Comparison of ENCODE assay signal across 16 cellular contexts in the genomic region with DNA sequence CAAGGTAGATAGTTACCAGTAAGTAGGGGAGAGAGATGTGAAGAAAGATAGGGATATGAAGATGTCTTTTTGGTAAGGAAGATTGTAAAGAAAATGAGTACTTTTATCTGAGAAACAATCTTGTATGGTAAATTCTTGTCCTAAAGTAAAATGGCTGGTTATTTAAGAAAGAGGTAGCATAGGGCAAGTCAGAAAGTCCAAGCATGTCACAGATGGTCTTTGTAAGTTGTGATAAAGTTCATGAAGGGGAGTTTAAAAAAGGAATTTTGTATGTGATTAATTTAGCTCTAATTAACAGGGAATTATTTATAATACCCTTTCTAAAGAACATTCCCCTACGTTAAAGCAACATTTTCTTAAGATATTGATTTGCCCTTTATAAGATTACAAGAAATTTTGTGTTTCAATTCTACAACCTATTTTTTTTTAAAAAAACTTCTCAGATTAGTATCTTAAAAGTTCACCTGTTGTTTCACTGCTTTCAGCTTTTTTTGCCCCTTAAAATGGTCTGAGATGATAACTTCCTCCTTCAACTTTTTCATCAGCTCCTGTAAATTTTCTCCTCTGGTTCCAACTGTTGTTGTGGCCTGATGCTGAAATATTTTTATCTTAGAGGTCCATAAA. TPM values are rescaled to one million over a fixed set of nuclear protein-coding genes. Genes with fewer than 3 reads are reported as not detected.
A peak's percentile ranks its signal among the peaks of the same experiment; 100 is the strongest.
DNase-seq lines count a peak whose midpoint lies in the region; ATAC-seq and TF ChIP-seq lines count a peak whose summit lies in the region.
"Had no signal": no experiment of that assay in that cellular context is flagged by ENCODE, and none has a peak within 500 bp of the region (broad histone marks: within the 10 kb centered on the region; RNA-seq: fewer than 3 reads in every experiment).

No MANE protein-coding gene starts in this region.

- no peak overlapping the region for H3K4me3 ChIP-seq in HEK293 (ENCODE audit: low read depth, low read length)

- POLR2A ChIA-PET in HEK293 (lab: Yijun Ruan, JAX) = no interaction called here
- POLR2A ChIA-PET in RWPE1 (lab: Yijun Ruan, JAX; ENCODE audit: low non-redundant PET) = no interaction called here

- TF ChIP-seq CTCF in HEK293 (tag by site-specific recombination; IDR thresholded peaks at IDR 0.05) (no peak), RWPE1 (conservative IDR thresholded peaks at IDR 0.05; ENCODE audit: low read depth) (no peak)

- in situ Hi-C loops in Caki2 (cut with HindIII; ENCODE audit: low pct_unique_long_range_greater_than_20kb, low sequenced_read_pairs) = no loop called here

- no peaks in the 10 kb centered on the region; the same call in 1 of the 2 replicates for H3K9me3 ChIP-seq in HEK293 (ENCODE audit: control insufficient read depth, insufficient read depth, low read depth, low read length)

- H3K36me3 ChIP-seq in HEK293 (ENCODE audit: control insufficient read depth in 2 of 2, insufficient read depth in 1 of 2, low read length in 2 of 2) = no peaks in the 10 kb centered on the region

- no peak for ATAC-seq in GM21717 (IDR thresholded peaks at IDR 0.05; ENCODE audit: unreplicated experiment)
- ATAC-seq: CD8-positive, alpha-beta T cell; Right ventricle myocardium inferior; SK-N-SH treated with all-trans-retinoic acid at 6 μM for 48 hours had no signal

- H3K27ac ChIP-seq in HEK293 (ENCODE audit: extremely low read depth, low read depth, low read length) = no peak overlapping the region
- no peak overlapping the region for H3K27ac ChIP-seq in RWPE1

- DNase-seq in Caki2 (ENCODE audit: low read depth) = peak; percentile 20
- peak; percentile 8 for DNase-seq in RPMI7951 (ENCODE audit: low read depth)
- peak; percentile 2 for DNase-seq in iPS DF 19.7 (ENCODE audit: low read depth, low spot score)
- no peak for DNase-seq in T-helper 9 cell
- DNase-seq in RWPE1 (ENCODE audit: low spot score) = no peak
- no peak for DNase-seq in amygdala (lab: John Stamatoyannopoulos, UW)
- DNase-seq: CD8-positive, alpha-beta T cell; DMS153; MV-4-11; NCI-H1436; NCI-H2029 treated with DMSO at 0.1 percent for 48 hours; NCI-H524 had no signal

- CTCF ChIA-PET in HEK293 (lab: Yijun Ruan, JAX) (interaction anchor here (0.8 kb wide), 1 partner anchor 543 kb away, joined by 4 read pairs; no protein-coding TSS in a partner anchor), RWPE1 (lab: Yijun Ruan, JAX) (no interaction called here)

- no peaks in the 10 kb centered on the region for H3K4me1 ChIP-seq in HEK293 (ENCODE audit: control insufficient read depth, insufficient read depth, low read length)

TF ChIP-seq in HEK293, 187 proteins besides CTCF, POLR2A, EP300 and RAD21 (continues in another document):
- TF ChIP-seq TRIM28 (IDR thresholded peaks at IDR 0.05; ENCODE audit: borderline replicate concordance, low read length) = peak; percentile 99
- no peak for TF ChIP-seq ZNF677 (tag by site-specific recombination; IDR thresholded peaks at IDR 0.05)
- TF ChIP-seq, protein P1, sequence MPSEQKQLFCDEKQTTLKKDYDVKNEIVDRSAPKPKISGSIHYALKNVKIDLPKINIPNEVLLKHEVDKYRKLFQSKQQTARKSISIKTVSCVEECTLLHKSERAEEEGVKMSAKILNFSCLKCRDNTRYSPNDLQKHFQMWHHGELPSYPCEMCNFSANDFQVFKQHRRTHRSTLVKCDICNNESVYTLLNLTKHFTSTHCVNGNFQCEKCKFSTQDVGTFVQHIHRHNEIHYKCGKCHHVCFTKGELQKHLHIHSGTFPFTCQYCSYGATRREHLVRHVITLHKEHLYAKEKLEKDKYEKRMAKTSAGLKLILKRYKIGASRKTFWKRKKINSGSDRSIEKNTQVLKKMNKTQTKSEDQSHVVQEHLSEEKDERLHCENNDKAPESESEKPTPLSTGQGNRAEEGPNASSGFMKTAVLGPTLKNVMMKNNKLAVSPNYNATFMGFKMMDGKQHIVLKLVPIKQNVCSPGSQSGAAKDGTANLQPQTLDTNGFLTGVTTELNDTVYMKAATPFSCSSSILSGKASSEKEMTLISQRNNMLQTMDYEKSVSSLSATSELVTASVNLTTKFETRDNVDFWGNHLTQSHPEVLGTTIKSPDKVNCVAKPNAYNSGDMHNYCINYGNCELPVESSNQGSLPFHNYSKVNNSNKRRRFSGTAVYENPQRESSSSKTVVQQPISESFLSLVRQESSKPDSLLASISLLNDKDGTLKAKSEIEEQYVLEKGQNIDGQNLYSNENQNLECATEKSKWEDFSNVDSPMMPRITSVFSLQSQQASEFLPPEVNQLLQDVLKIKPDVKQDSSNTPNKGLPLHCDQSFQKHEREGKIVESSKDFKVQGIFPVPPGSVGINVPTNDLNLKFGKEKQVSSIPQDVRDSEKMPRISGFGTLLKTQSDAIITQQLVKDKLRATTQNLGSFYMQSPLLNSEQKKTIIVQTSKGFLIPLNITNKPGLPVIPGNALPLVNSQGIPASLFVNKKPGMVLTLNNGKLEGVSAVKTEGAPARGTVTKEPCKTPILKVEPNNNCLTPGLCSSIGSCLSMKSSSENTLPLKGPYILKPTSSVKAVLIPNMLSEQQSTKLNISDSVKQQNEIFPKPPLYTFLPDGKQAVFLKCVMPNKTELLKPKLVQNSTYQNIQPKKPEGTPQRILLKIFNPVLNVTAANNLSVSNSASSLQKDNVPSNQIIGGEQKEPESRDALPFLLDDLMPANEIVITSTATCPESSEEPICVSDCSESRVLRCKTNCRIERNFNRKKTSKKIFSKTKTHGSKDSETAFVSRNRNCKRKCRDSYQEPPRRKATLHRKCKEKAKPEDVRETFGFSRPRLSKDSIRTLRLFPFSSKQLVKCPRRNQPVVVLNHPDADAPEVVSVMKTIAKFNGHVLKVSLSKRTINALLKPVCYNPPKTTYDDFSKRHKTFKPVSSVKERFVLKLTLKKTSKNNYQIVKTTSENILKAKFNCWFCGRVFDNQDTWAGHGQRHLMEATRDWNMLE (tag by site-specific recombination; conservative IDR thresholded peaks at IDR 0.05; ENCODE audit: low read depth) = 0 out of 2 replicates have a peak, but pooled peaks have one; percentile 27
- TF ChIP-seq ZNF76 (tag by site-specific recombination; IDR thresholded peaks at IDR 0.05; ENCODE audit: borderline replicate concordance, low read depth) = no peak
- TF ChIP-seq ZNF549 (tag by site-specific recombination; IDR thresholded peaks at IDR 0.05) = peak; percentile 82
- peak; percentile 40; the same call in 1 of the 2 replicates for TF ChIP-seq ZNF610 (tag by site-specific recombination; IDR thresholded peaks at IDR 0.05; ENCODE audit: borderline replicate concordance)
- peak; percentile 99 for TF ChIP-seq SETDB1 (IDR thresholded peaks at IDR 0.05; ENCODE audit: insufficient read length, low read length)
- no peak for TF ChIP-seq ZNF571 (tag by site-specific recombination; IDR thresholded peaks at IDR 0.05)
- TF ChIP-seq ZNF555 (tag by site-specific recombination; conservative IDR thresholded peaks at IDR 0.05) = no peak
- TF ChIP-seq ZNF624 (tag by site-specific recombination; IDR thresholded peaks at IDR 0.05) = no peak
- TF ChIP-seq ZNF626 (tag by site-specific recombination; IDR thresholded peaks at IDR 0.05) = peak; percentile 91; the same call in 1 of the 2 replicates
- TF ChIP-seq ZNF529 (tag by site-specific recombination; IDR thresholded peaks at IDR 0.05; ENCODE audit: insufficient replicate concordance) = peak; percentile 17
- 0 out of 2 replicates have a peak, but pooled peaks have one; percentile 30 for TF ChIP-seq MZF1 (tag by site-specific recombination; IDR thresholded peaks at IDR 0.05; ENCODE audit: borderline replicate concordance)
- TF ChIP-seq, protein P2, sequence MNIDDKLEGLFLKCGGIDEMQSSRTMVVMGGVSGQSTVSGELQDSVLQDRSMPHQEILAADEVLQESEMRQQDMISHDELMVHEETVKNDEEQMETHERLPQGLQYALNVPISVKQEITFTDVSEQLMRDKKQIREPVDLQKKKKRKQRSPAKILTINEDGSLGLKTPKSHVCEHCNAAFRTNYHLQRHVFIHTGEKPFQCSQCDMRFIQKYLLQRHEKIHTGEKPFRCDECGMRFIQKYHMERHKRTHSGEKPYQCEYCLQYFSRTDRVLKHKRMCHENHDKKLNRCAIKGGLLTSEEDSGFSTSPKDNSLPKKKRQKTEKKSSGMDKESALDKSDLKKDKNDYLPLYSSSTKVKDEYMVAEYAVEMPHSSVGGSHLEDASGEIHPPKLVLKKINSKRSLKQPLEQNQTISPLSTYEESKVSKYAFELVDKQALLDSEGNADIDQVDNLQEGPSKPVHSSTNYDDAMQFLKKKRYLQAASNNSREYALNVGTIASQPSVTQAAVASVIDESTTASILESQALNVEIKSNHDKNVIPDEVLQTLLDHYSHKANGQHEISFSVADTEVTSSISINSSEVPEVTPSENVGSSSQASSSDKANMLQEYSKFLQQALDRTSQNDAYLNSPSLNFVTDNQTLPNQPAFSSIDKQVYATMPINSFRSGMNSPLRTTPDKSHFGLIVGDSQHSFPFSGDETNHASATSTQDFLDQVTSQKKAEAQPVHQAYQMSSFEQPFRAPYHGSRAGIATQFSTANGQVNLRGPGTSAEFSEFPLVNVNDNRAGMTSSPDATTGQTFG (tag by site-specific recombination; IDR thresholded peaks at IDR 0.05; ENCODE audit: borderline replicate concordance) = no peak
- peak; percentile 33 for TF ChIP-seq ZNF510 (tag by site-specific recombination; IDR thresholded peaks at IDR 0.05; ENCODE audit: insufficient replicate concordance)
- TF ChIP-seq, protein P3, sequence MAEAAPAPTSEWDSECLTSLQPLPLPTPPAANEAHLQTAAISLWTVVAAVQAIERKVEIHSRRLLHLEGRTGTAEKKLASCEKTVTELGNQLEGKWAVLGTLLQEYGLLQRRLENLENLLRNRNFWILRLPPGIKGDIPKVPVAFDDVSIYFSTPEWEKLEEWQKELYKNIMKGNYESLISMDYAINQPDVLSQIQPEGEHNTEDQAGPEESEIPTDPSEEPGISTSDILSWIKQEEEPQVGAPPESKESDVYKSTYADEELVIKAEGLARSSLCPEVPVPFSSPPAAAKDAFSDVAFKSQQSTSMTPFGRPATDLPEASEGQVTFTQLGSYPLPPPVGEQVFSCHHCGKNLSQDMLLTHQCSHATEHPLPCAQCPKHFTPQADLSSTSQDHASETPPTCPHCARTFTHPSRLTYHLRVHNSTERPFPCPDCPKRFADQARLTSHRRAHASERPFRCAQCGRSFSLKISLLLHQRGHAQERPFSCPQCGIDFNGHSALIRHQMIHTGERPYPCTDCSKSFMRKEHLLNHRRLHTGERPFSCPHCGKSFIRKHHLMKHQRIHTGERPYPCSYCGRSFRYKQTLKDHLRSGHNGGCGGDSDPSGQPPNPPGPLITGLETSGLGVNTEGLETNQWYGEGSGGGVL (tag by site-specific recombination; IDR thresholded peaks at IDR 0.05) = no peak
- TF ChIP-seq HOXA7 (CRISPR knock-in tag; IDR thresholded peaks at IDR 0.05; ENCODE audit: borderline replicate concordance) = no peak

RNA-seq across cellular contexts. Expression of a gene that starts 16.2 kb away (rescaled TPM):
- not detected in 2 replicates for total RNA-seq in Caki2 (2014; rRNA removed; shearing (Covaris generic); ENCODE audit: low replicate concordance)
- not detected in 2 replicates for total RNA-seq in RPMI7951 (2014; rRNA removed; shearing (Covaris generic))
- total RNA-seq: CD8-positive, alpha-beta T cell; Right ventricle myocardium inferior had no signal

RNA-seq across cellular contexts. Expression of a gene that starts 41.3 kb away (rescaled TPM):
- not detected in 2 replicates for total RNA-seq in Caki2 (2014; rRNA removed; shearing (Covaris generic); ENCODE audit: low replicate concordance)
- total RNA-seq in RPMI7951 (2014; rRNA removed; shearing (Covaris generic)) = not detected in 2 replicates
- total RNA-seq: CD8-positive, alpha-beta T cell; Right ventricle myocardium inferior had no signal

Comparison
In these comparisons a context has a peak if more than half of its experiments do, and no peak if none do; other contexts are left out.
1. DNase-seq: peak in Caki2 (single experiment), RPMI7951 (single experiment) and iPS DF 19.7 (single experiment); none in T-helper 9 cell (single experiment), RWPE1 (single experiment) and amygdala (0 of 56).